ENCODE assay signal across 9 cellular contexts in the genomic region with DNA sequence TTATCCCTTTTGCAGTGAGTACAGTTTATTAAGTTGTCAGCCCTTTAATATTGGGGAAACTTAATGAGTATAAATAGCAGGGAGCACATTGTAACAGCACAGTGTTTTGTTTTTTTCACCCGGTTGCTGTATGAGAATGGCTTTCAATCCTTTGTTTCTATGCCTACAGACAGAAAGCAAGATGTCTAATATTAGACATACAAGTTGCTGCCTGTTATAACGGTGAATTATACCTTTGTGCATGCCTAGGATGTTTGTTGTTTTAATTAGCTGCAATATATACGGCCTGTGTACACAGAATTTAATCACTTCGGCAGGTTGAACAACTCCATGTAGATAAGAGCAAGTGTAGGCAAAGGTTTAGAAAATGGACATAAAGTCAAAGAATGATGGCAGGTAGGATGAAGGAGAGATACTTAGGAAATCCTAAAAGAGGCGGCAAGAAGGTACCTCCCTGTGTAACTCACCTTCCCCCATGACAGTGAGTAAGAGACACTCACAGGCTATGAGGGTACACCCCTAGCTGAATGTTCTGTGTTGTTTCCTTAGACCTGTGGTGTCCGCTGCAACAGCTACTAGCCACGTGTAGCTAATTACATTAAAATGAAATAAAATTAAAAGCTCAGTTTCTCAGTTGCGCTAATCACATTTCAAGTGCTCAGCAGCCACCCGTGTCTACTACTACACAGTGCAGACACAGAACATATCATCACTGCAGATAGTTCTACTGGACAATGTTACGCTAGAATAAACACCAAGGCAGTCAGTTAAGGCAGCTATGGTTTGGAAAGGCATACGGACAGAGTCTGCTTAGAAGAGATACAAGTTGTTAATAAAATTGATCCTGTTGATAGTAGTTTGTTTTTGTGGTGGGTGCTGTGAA. TPM values are rescaled to one million over a fixed set of nuclear protein-coding genes. Genes with fewer than 3 reads are reported as not detected.
DNase-seq lines count a peak whose midpoint lies in the region; ATAC-seq, FAIRE-seq and TF ChIP-seq lines count a peak whose summit lies in the region.
"Had no signal": no experiment of that assay in that cellular context is flagged by ENCODE, and none has a peak within 500 bp of the region (broad histone marks: within the 10 kb centered on the region; RNA-seq: fewer than 3 reads in every experiment).

No MANE protein-coding gene starts in this region.

- peaks cover 78% of the 10 kb centered on the region for H3K36me3 ChIP-seq in CD4-positive, alpha-beta memory T cell (ENCODE audit: insufficient read depth, low read length)
- H3K36me3 ChIP-seq in Karpas-422 (ENCODE audit: insufficient read depth, low read length) (peaks cover 67% of the 10 kb centered on the region), bronchial epithelial cell (ENCODE audit: control insufficient read depth, insufficient read depth, low read length) (peaks cover 28% of the 10 kb centered on the region)

- no peak for FAIRE-seq in bronchial epithelial cell (lab: Jason Lieb, UNC)

- peaks cover 26% of the 10 kb centered on the region for H3K79me2 ChIP-seq in Karpas-422 (ENCODE audit: low read length)

- no peaks in the 10 kb centered on the region for H3K9me2 ChIP-seq in Karpas-422 (replicated peaks; ENCODE audit: insufficient read depth, low read length)

- no peaks in the 10 kb centered on the region for H3K4me1 ChIP-seq in CD4-positive, alpha-beta memory T cell (ENCODE audit: insufficient read depth, low read length)
- peaks cover 23% of the 10 kb centered on the region for H3K4me1 ChIP-seq in Karpas-422 (ENCODE audit: low read length)

- no peaks in the 10 kb centered on the region for H3K27me3 ChIP-seq in CD4-positive, alpha-beta memory T cell (ENCODE audit: insufficient read depth, low read length)
- no peaks in the 10 kb centered on the region for H3K27me3 ChIP-seq in Karpas-422 (ENCODE audit: low read length)
- no peaks in the 10 kb centered on the region for H3K27me3 ChIP-seq in bronchial epithelial cell (ENCODE audit: control insufficient read depth, insufficient read depth, low read length)

- H3K36me3 Mint-ChIP-seq in CD4-positive, alpha-beta memory T cell: peaks cover 71 to 88% of the 10 kb centered on the region in 2 donors
- peaks cover 57% of the 10 kb centered on the region for H3K36me3 Mint-ChIP-seq in natural killer cell

- CTCF ChIA-PET in CD4-positive, alpha-beta memory T cell (lab: Charles Lee; ENCODE audit: partially characterized antibody): interaction anchor here (1.1 to 29.4 kb wide), 6 partner anchors 8 to 30 kb away, joined by 3 to 680 read pairs (median 7); a partner anchor contains a TSS

- no peak overlapping the region for H3K27ac ChIP-seq in CD4-positive, alpha-beta memory T cell (ENCODE audit: low read depth, low read length)
- peak overlapping the region; percentile 24; the same call in 1 of the 2 replicates for H3K27ac ChIP-seq in Karpas-422 (ENCODE audit: low read length)

- no peak overlapping the region for H3K9ac ChIP-seq in Karpas-422 (ENCODE audit: low read length)

- intact Hi-C loops in CD4-positive, alpha-beta memory T cell (cut with micrococcal nuclease): no loop called here
- intact Hi-C loops in natural killer cell (cut with micrococcal nuclease): no loop called here

- no peak overlapping the region for H3K4me3 ChIP-seq in CD4-positive, alpha-beta memory T cell (ENCODE audit: low read length in 2 of 2)
- H3K4me3 ChIP-seq in Karpas-422 (ENCODE audit: low read length) (no peak overlapping the region), bronchial epithelial cell (ENCODE audit: low read depth, low read length) (no peak overlapping the region)

- H3K27ac Mint-ChIP-seq in CD4-positive, alpha-beta memory T cell: peak overlapping the region in 6 of 7 donors; percentile 35 to 85 (median 80)
- H3K27ac Mint-ChIP-seq in natural killer cell: peak overlapping the region; percentile 60 to 67

- no peaks in the 10 kb centered on the region for H3K9me3 Mint-ChIP-seq in CD4-positive, alpha-beta memory T cell
- H3K9me3 Mint-ChIP-seq in natural killer cell: no peaks in the 10 kb centered on the region

- POLR2A ChIA-PET in CD4-positive, alpha-beta memory T cell (lab: Charles Lee; ENCODE audit: partially characterized antibody): interaction anchor here (34.3 to 44.5 kb wide), 2 partner anchors 4 to 21 kb away, joined by 1508 read pairs; a partner anchor contains a TSS

- no peak for DNase-seq in CD4-positive, alpha-beta memory T cell
- DNase-seq in Karpas-422 (no peak), bronchial epithelial cell (ENCODE audit: low read depth) (peak; percentile 92), natural killer cell (no peak), SHP77 (lab: John Stamatoyannopoulos, UW) (no peak), AG08396 (ENCODE audit: low spot score) (no peak)
- no peak for DNase-seq in activated CD8-positive, alpha-beta memory T cell treated with anti-CD3 and anti-CD28 coated beads, Interleukin-2, amount 50 U/mL, for 4 hours
- DNase-seq: NCI-H187 had no signal

- no peaks in the 10 kb centered on the region for H3K27me3 Mint-ChIP-seq in CD4-positive, alpha-beta memory T cell
- H3K27me3 Mint-ChIP-seq in natural killer cell (ENCODE audit: low read depth in 2 of 2): no peaks in the 10 kb centered on the region

- no peak overlapping the region for H3K4me2 ChIP-seq in Karpas-422 (ENCODE audit: low read depth, low read length, poor library complexity, severe bottlenecking)

- H3K4me1 Mint-ChIP-seq in CD4-positive, alpha-beta memory T cell: peaks cover 9 to 30% (median 14%) of the 10 kb centered on the region in 4 donors
- H3K4me1 Mint-ChIP-seq in natural killer cell: peaks cover 0 to 5% of the 10 kb centered on the region in 2 donors

- no peak overlapping the region for H3K4me3 Mint-ChIP-seq in CD4-positive, alpha-beta memory T cell
- no peak overlapping the region for H3K4me3 Mint-ChIP-seq in natural killer cell

- 0 out of 2 replicates have a peak, but pooled peaks cover 5% of the 10 kb centered on the region for H4K20me1 ChIP-seq in Karpas-422 (ENCODE audit: insufficient read depth, low read depth, low read length)

- peak in 1 of 3 donors; percentile 21 for ATAC-seq in natural killer cell
- no peak for ATAC-seq in GM18520 (IDR thresholded peaks at IDR 0.05; ENCODE audit: unreplicated experiment)

- H2AFZ ChIP-seq in Karpas-422 (ENCODE audit: low read length): no peak overlapping the region

- TF ChIP-seq CTCF in bronchial epithelial cell (IDR thresholded peaks at IDR 0.05; ENCODE audit: insufficient read depth, low read length, severe bottlenecking): no peak
- no peak for TF ChIP-seq CTCF in natural killer cell (IDR thresholded peaks at IDR 0.05)

- no peaks in the 10 kb centered on the region for H3K9me3 ChIP-seq in CD4-positive, alpha-beta memory T cell (ENCODE audit: control insufficient read depth in 1 of 2, low read length in 2 of 2)
- no peaks in the 10 kb centered on the region for H3K9me3 ChIP-seq in Karpas-422 (ENCODE audit: low read length)

RNA-seq across cellular contexts. Expression of a gene that starts 10.9 kb away (rescaled TPM):
- 10 to 100 TPM; 51.9 to 55.8 TPM for total RNA-seq in CD4-positive, alpha-beta memory T cell
- polyA plus RNA-seq in CD4-positive, alpha-beta memory T cell: 10 to 100 TPM; 22.4 to 25.2 TPM
- total RNA-seq in Karpas-422 (2014; rRNA removed; shearing (Covaris generic); ENCODE audit: low replicate concordance): 13.3 and 28.0 TPM in 2 replicates
- total RNA-seq in bronchial epithelial cell (17.4 and 19.3 TPM in 2 replicates), natural killer cell (10 to 100 TPM; 46.3 to 57.3 (median 56.1) TPM)

RNA-seq across cellular contexts. Expression of a gene that starts 11.0 kb away (rescaled TPM):
- total RNA-seq in CD4-positive, alpha-beta memory T cell: 100 to 1,000 TPM in 1 of 2 experiments, 10 to 100 TPM in 1; 98.4 to 104 TPM
- 10 to 100 TPM; 28.3 to 30.6 TPM for polyA plus RNA-seq in CD4-positive, alpha-beta memory T cell
- 43.9 and 44.6 TPM in 2 replicates for total RNA-seq in Karpas-422 (2014; rRNA removed; shearing (Covaris generic); ENCODE audit: low replicate concordance)
- total RNA-seq in bronchial epithelial cell (23.9 and 36.9 TPM in 2 replicates), natural killer cell (10 to 100 TPM; 60.7 to 84.7 (median 68.2) TPM)

RNA-seq across cellular contexts. Expression of a gene that starts 35.5 kb away (rescaled TPM):
- 100 to 1,000 TPM; 190 to 194 TPM for total RNA-seq in CD4-positive, alpha-beta memory T cell
- 10 to 100 TPM; 14.4 to 21.1 TPM for polyA plus RNA-seq in CD4-positive, alpha-beta memory T cell
- total RNA-seq in Karpas-422 (2014; rRNA removed; shearing (Covaris generic); ENCODE audit: low replicate concordance): 44.2 and 83.2 TPM in 2 replicates
- total RNA-seq in bronchial epithelial cell (9.1 and 19.7 TPM in 2 replicates), natural killer cell (10 to 100 TPM; 46.6 to 84.9 (median 69.6) TPM)

RNA-seq across cellular contexts. Expression of a gene that starts 54.6 kb away (rescaled TPM):
- total RNA-seq in CD4-positive, alpha-beta memory T cell: 10 to 100 TPM; 12.0 to 13.3 TPM
- polyA plus RNA-seq in CD4-positive, alpha-beta memory T cell: 10 to 100 TPM in 1 of 2 donors, 1 to 10 TPM in 1; 6.6 to 10.8 TPM
- total RNA-seq in Karpas-422 (2014; rRNA removed; shearing (Covaris generic); ENCODE audit: low replicate concordance): 8.7 and 14.3 TPM in 2 replicates
- total RNA-seq in bronchial epithelial cell (8.2 and 9.2 TPM in 2 replicates), natural killer cell (10 to 100 TPM in 2 of 3 donors, 1 to 10 TPM in 1; 5.6 to 13.0 (median 12.7) TPM)
